ENCODE assay signal across 23 cellular contexts in genomic region chr11:34332524-34332923, GRCh38. TPM values are rescaled to one million over a fixed set of nuclear protein-coding genes. Genes with fewer than 3 reads are reported as not detected.
DNase-seq lines count a peak whose midpoint lies in the region; ATAC-seq and TF ChIP-seq lines count a peak whose summit lies in the region.
"Had no signal": no experiment of that assay in that cellular context is flagged by ENCODE, and none has a peak within 500 bp of the region (broad histone marks: within the 10 kb centered on the region; RNA-seq: fewer than 3 reads in every experiment).

No MANE protein-coding gene starts in this region.

- TF ChIP-seq CTCF in HEK293 (tag by site-specific recombination; IDR thresholded peaks at IDR 0.05): no peak
- TF ChIP-seq CTCF in Panc1 (IDR thresholded peaks at IDR 0.05): no peak

- CTCF ChIA-PET in HEK293 (lab: Yijun Ruan, JAX): interaction anchor here (0.9 kb wide), 1 partner anchor 14 kb away, joined by 3 read pairs; no protein-coding TSS in a partner anchor
- CTCF ChIA-PET in Panc1 (lab: Charles Lee): no interaction called here

- no peaks in the 10 kb centered on the region for H3K36me3 ChIP-seq in HEK293 (ENCODE audit: control insufficient read depth in 2 of 2, insufficient read depth in 1 of 2, low read length in 2 of 2)
- H3K36me3 ChIP-seq in Panc1 (ENCODE audit: control insufficient read depth, insufficient read depth, low read length): no peaks in the 10 kb centered on the region
- H3K36me3 ChIP-seq: adrenal gland, right atrium auricular region had no signal

- in situ Hi-C loops in Panc1 (cut with HindIII; ENCODE audit: low pct_unique_long_range_greater_than_20kb, low sequenced_read_pairs): no loop called here

- intact Hi-C loops in Panc1 (cut with micrococcal nuclease; ENCODE audit: unreplicated experiment): no loop called here

- H3K9me3 ChIP-seq in HEK293 (ENCODE audit: control insufficient read depth, insufficient read depth, low read depth, low read length): no peaks in the 10 kb centered on the region
- no peaks in the 10 kb centered on the region for H3K9me3 ChIP-seq in Panc1 (ENCODE audit: control insufficient read depth, insufficient read depth, low read depth, low read length)
- H3K9me3 ChIP-seq: adrenal gland, right atrium auricular region had no signal

- no TSS peak for BruUV-seq in Panc1 (replicated peaks; lab: Mats Ljungman, UMichigan)

- H3K27ac ChIP-seq in HEK293 (ENCODE audit: extremely low read depth, low read depth, low read length) (no peak overlapping the region), Panc1 (ENCODE audit: low read length) (peak overlapping the region; percentile 69)
- H3K27ac ChIP-seq: adrenal gland, right atrium auricular region had no signal

- H3K4me1 ChIP-seq in HEK293 (ENCODE audit: control insufficient read depth, insufficient read depth, low read length) (peaks cover 17% of the 10 kb centered on the region), Panc1 (ENCODE audit: control insufficient read depth, insufficient read depth, low read length) (peaks cover 56% of the 10 kb centered on the region)

- H3K4me3 ChIP-seq in HEK293 (ENCODE audit: low read depth, low read length) (no peak overlapping the region), Panc1 (ENCODE audit: low read depth in 2 of 2, low read length in 2 of 2) (peak overlapping the region in 1 of 2 experiments; percentile 4; a peak in 1 of 4 replicates)
- H3K4me3 ChIP-seq: adrenal gland, right atrium auricular region had no signal

- POLR2A ChIA-PET in HEK293 (lab: Yijun Ruan, JAX) (interaction anchor here (0.6 to 1.0 kb wide), 2 partner anchors 25 to 108 kb away, joined by 3 to 4 read pairs; partner anchors contain the start of gene ABTB2), Panc1 (lab: Charles Lee) (no interaction called here)

- H3K27me3 ChIP-seq in Panc1 (ENCODE audit: control insufficient read depth, insufficient read depth, low read length): no peaks in the 10 kb centered on the region
- H3K27me3 ChIP-seq: adrenal gland, right atrium auricular region had no signal

- ATAC-seq in Panc1 (peak; percentile 12; the same call in 1 of the 2 replicates), HG03342 (IDR thresholded peaks at IDR 0.05; ENCODE audit: unreplicated experiment) (no peak), GM21423 (IDR thresholded peaks at IDR 0.05; ENCODE audit: unreplicated experiment) (no peak), HG03469 (IDR thresholded peaks at IDR 0.05; ENCODE audit: unreplicated experiment) (no peak), GM21447 (IDR thresholded peaks at IDR 0.05; ENCODE audit: unreplicated experiment) (no peak)
- ATAC-seq: activated CD8-positive, alpha-beta T cell treated with anti-CD3 and anti-CD28 coated beads, Interleukin-2, amount 10 ng/mL, durations not matched to agents 7 days and 5 days; left cardiac atrium; natural killer cell; stimulated activated naive CD8-positive, alpha-beta T cell treated with anti-CD3 and anti-CD28 coated beads, Interleukin-15, Interleukin-2, amounts not matched to agents 100 U/mL and 50 U/mL, for 24 hours had no signal

- DNase-seq in Ammon's horn (ENCODE audit: low spot score) (peak; percentile 31), Panc1 (ENCODE audit: low read depth, low spot score) (no peak), left kidney (ENCODE audit: low read depth, low spot score) (peak; percentile 32)
- DNase-seq: activated CD4-positive, CD25-positive, alpha-beta regulatory T cell; activated CD8-positive, alpha-beta T cell treated with anti-CD3 and anti-CD28 coated beads, Interleukin-2, amount 10 ng/mL, durations not matched to agents 7 days and 5 days; activated naive CD4-positive, alpha-beta T cell; adrenal gland; C1 segment of cervical spinal cord; DMS153; Kasumi-1; left cardiac atrium; natural killer cell; NCI-H2081 treated with DMSO at 0.1 percent for 48 hours; NCI-H446; stimulated activated CD4-positive, alpha-beta T cell treated with anti-CD3 and anti-CD28 coated beads, Interleukin-4, amount 100 ng/mL, for 24 hours; stimulated activated naive CD8-positive, alpha-beta T cell treated with anti-CD3 and anti-CD28 coated beads, Interleukin-15, Interleukin-2, amounts not matched to agents 100 U/mL and 50 U/mL, for 24 hours; T-helper 9 cell had no signal

TF ChIP-seq in HEK293, 187 proteins besides CTCF, POLR2A, EP300 and RAD21:
- TF ChIP-seq ZNF658 (tag by site-specific recombination; IDR thresholded peaks at IDR 0.05) (no peak), ZBTB17 (tag by site-specific recombination; IDR thresholded peaks at IDR 0.05) (no peak), ZNF426 (tag by site-specific recombination; IDR thresholded peaks at IDR 0.05) (no peak), REST (tag by site-specific recombination; IDR thresholded peaks at IDR 0.05) (peak; percentile 85), PRDM10 (tag by site-specific recombination; IDR thresholded peaks at IDR 0.05) (peak; percentile 81), KLF10 (tag by site-specific recombination; IDR thresholded peaks at IDR 0.05) (no peak), ZNF274 (IDR thresholded peaks at IDR 0.05; ENCODE audit: low read length) (no peak), ZNF274 (tag by site-specific recombination; IDR thresholded peaks at IDR 0.05; ENCODE audit: borderline replicate concordance) (no peak)

RNA-seq across cellular contexts. Expression of gene ABTB2, which starts 25.3 kb away (rescaled TPM):
- 22.7 TPM for total RNA-seq in Panc1 (2021; ENCODE audit: unreplicated experiment)
- polyA plus RNA-seq in Panc1 (2012; ENCODE audit: insufficient read length): 24.9 TPM
